Comparison of ENCODE assay signal across 22 cellular contexts in the genomic region with DNA sequence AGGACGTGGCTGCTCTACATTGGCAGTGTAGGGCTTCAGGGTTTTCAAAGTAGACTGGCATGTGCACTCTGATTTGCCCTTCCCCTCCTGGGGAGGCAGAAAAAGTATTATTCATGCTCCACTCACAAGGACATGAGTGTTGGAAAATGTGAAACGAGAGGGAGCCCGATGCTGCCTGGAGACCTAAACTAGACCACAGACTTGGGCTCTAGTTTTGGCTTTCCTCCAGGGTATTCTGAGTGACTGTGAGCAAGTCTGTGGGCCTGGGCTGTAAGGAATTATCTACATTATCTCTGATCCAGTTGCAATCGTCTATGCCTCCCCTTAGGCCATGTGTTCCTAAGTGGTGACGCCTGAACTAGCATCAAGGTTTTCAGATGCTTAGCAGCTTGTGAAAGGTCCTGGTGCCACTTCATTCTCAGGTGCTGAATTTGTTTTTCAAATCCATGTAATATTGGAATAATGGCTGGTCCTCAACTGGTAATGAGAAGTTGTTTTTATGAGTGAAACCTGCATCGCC.
"Had no signal": no experiment of that assay in that cellular context is flagged by ENCODE, and none has a peak within 500 bp of the region (broad histone marks: within the 10 kb centered on the region; RNA-seq: fewer than 3 reads in every experiment).

No MANE protein-coding gene starts in this region.

- H3K9me3 ChIP-seq: body of pancreas, gastroesophageal sphincter, left ventricle myocardium inferior, sigmoid colon, upper lobe of right lung had no signal

- H3K36me3 ChIP-seq: gastroesophageal sphincter, left ventricle myocardium inferior, sigmoid colon, upper lobe of right lung had no signal

- H3K4me1 Mint-ChIP-seq: natural killer cell had no signal

- H3K9me3 Mint-ChIP-seq: activated naive CD4-positive, alpha-beta T cell treated with anti-CD3 and anti-CD28 coated beads for 36 hours; activated T-cell treated with anti-CD3 and anti-CD28 coated beads, Interleukin-2, amount 50 U/mL, for 72 hours; mesothelial cell of epicardium; natural killer cell; T-helper 2 cell treated with Interferon-gamma antibody and Interleukin-4, amounts not matched to agents 5 μg/mL and 100 μg/mL, for 36 hours had no signal

- H3K4me1 ChIP-seq: body of pancreas, gastroesophageal sphincter, upper lobe of right lung had no signal

- H3K27me3 ChIP-seq: body of pancreas, sigmoid colon, upper lobe of right lung had no signal

- H3K27ac ChIP-seq: body of pancreas, left ventricle myocardium inferior, upper lobe of right lung had no signal

- H3K36me3 Mint-ChIP-seq: mesothelial cell of epicardium, natural killer cell had no signal

- H3K27me3 Mint-ChIP-seq: progenitor cell of endocrine pancreas had no signal

- ATAC-seq: body of pancreas, natural killer cell, upper lobe of right lung had no signal

- H3K4me3 ChIP-seq: body of pancreas, gastroesophageal sphincter, smooth muscle cell, upper lobe of right lung had no signal

- H3K4me3 Mint-ChIP-seq: activated naive CD4-positive, alpha-beta T cell treated with anti-CD3 and anti-CD28 coated beads for 36 hours; activated T-cell treated with anti-CD3 and anti-CD28 coated beads, Interleukin-2, amount 50 U/mL, for 72 hours; mesothelial cell of epicardium; natural killer cell had no signal

- H3K4me2 ChIP-seq: smooth muscle cell had no signal

- H3K27ac Mint-ChIP-seq: activated naive CD4-positive, alpha-beta T cell treated with anti-CD3 and anti-CD28 coated beads for 36 hours; activated T-cell treated with anti-CD3 and anti-CD28 coated beads, Interleukin-2, amount 50 U/mL, for 72 hours; mesothelial cell of epicardium; natural killer cell; progenitor cell of endocrine pancreas; T-helper 2 cell treated with Interferon-gamma antibody and Interleukin-4, amounts not matched to agents 5 μg/mL and 100 μg/mL, for 36 hours had no signal

- DNase-seq: activated CD4-positive, alpha-beta T cell treated with anti-CD3 and anti-CD28 coated beads, Interleukin-2, amount 50 U/mL, for 48 hours; activated effector memory CD4-positive, alpha-beta T cell treated with Interleukin-2 at 50 U/mL for 16 hours; activated naive CD4-positive, alpha-beta T cell treated with anti-CD3 and anti-CD28 coated beads for 36 hours; activated T-cell treated with anti-CD3 and anti-CD28 coated beads, Interleukin-2, amount 50 U/mL, for 72 hours; body of pancreas; dermis blood vessel endothelial cell; effector CD8-positive, alpha-beta T cell; erythroblast; head of caudate nucleus; hypothalamus; left ventricle myocardium inferior; natural killer cell; retina; stimulated activated CD4-positive, alpha-beta T cell treated with anti-CD3 and anti-CD28 coated beads, Interleukin-4, amount 100 ng/mL, for 1 hour; stimulated activated naive CD4-positive, alpha-beta T cell treated with Interleukin-2 at 50 U/mL for 16 hours; upper lobe of right lung had no signal
